1 cellular context compared by ENCODE assay signal in the genomic region with DNA sequence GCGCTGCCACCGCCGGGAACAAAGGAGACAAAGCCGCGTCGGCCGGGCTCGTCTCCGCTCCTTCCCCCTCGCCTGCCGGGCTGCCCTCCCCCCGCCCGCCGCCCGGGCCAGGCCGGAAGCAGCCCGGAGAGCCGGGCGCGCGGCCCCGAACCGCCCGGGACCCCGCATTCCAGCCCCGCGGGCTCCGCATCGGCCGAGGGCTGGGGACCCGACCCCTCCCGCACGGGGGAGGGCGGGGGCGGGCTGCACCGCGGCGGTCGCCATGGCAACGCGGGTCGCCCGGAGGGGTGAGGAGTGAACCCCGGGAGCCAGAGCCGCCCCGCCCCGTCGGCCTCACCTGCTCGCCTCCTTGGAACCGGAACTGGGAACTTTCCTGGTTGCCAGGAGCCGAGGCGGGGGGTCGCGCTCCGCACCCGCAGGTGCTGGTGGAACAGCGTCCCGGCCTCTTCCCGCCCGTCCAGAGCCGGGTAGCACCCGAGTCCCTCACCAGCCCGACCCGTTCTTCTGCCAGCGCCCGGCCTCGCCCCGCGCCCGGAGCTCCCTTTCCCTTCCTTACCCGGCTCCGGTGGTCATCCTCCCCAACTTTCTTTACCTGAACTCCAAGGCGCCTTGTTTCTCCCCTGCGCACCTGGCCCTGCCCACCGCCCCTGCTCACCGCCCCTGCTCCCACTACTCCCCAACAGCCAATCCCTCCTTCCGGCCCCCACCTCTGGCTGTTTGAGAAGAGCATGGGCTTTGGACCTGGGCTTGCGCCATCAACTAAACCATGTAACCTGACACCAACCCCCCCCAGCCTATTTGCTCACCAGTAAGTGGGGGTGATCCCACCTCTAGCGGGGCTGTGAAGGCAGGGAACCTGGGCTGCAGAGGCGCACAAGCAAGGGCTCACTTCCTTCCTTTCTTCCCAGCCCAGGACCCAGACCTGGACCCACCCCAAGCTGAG.
TF ChIP-seq lines count a peak whose summit lies in the region.

A gene with protein sequence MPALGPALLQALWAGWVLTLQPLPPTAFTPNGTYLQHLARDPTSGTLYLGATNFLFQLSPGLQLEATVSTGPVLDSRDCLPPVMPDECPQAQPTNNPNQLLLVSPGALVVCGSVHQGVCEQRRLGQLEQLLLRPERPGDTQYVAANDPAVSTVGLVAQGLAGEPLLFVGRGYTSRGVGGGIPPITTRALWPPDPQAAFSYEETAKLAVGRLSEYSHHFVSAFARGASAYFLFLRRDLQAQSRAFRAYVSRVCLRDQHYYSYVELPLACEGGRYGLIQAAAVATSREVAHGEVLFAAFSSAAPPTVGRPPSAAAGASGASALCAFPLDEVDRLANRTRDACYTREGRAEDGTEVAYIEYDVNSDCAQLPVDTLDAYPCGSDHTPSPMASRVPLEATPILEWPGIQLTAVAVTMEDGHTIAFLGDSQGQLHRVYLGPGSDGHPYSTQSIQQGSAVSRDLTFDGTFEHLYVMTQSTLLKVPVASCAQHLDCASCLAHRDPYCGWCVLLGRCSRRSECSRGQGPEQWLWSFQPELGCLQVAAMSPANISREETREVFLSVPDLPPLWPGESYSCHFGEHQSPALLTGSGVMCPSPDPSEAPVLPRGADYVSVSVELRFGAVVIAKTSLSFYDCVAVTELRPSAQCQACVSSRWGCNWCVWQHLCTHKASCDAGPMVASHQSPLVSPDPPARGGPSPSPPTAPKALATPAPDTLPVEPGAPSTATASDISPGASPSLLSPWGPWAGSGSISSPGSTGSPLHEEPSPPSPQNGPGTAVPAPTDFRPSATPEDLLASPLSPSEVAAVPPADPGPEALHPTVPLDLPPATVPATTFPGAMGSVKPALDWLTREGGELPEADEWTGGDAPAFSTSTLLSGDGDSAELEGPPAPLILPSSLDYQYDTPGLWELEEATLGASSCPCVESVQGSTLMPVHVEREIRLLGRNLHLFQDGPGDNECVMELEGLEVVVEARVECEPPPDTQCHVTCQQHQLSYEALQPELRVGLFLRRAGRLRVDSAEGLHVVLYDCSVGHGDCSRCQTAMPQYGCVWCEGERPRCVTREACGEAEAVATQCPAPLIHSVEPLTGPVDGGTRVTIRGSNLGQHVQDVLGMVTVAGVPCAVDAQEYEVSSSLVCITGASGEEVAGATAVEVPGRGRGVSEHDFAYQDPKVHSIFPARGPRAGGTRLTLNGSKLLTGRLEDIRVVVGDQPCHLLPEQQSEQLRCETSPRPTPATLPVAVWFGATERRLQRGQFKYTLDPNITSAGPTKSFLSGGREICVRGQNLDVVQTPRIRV (N-terminal part only) (minus strand): TSS at position 671 of the 943 bp plus-strand sequence. CDS start 5,475 bp downstream, outside the sequence.

TF ChIP-seq in HepG2, 621 proteins besides CTCF, POLR2A, EP300 and RAD21 (continued from another document and continues in another):
- TF ChIP-seq, protein P1, sequence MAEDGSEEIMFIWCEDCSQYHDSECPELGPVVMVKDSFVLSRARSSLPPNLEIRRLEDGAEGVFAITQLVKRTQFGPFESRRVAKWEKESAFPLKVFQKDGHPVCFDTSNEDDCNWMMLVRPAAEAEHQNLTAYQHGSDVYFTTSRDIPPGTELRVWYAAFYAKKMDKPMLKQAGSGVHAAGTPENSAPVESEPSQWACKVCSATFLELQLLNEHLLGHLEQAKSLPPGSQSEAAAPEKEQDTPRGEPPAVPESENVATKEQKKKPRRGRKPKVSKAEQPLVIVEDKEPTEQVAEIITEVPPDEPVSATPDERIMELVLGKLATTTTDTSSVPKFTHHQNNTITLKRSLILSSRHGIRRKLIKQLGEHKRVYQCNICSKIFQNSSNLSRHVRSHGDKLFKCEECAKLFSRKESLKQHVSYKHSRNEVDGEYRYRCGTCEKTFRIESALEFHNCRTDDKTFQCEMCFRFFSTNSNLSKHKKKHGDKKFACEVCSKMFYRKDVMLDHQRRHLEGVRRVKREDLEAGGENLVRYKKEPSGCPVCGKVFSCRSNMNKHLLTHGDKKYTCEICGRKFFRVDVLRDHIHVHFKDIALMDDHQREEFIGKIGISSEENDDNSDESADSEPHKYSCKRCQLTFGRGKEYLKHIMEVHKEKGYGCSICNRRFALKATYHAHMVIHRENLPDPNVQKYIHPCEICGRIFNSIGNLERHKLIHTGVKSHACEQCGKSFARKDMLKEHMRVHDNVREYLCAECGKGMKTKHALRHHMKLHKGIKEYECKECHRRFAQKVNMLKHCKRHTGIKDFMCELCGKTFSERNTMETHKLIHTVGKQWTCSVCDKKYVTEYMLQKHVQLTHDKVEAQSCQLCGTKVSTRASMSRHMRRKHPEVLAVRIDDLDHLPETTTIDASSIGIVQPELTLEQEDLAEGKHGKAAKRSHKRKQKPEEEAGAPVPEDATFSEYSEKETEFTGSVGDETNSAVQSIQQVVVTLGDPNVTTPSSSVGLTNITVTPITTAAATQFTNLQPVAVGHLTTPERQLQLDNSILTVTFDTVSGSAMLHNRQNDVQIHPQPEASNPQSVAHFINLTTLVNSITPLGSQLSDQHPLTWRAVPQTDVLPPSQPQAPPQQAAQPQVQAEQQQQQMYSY (CRISPR knock-in tag; IDR thresholded peaks at IDR 0.05): no peak; the same call in 1 of the 2 replicates
- TF ChIP-seq FOSL1 (CRISPR knock-in tag; IDR thresholded peaks at IDR 0.05; ENCODE audit: borderline replicate concordance) (no peak), ZNF337 (CRISPR knock-in tag; IDR thresholded peaks at IDR 0.05; ENCODE audit: borderline replicate concordance, low read depth) (peak; percentile 95; the same call in 1 of the 2 replicates), ZNF282 (IDR thresholded peaks at IDR 0.05; ENCODE audit: partially characterized antibody) (no peak), IRX3 (CRISPR knock-in tag; IDR thresholded peaks at IDR 0.05; ENCODE audit: borderline replicate concordance, low read depth) (peak; percentile 20; the same call in 1 of the 2 replicates), ATAD3A (CRISPR knock-in tag; IDR thresholded peaks at IDR 0.05) (no peak), ZNF354B (CRISPR knock-in tag; IDR thresholded peaks at IDR 0.05) (no peak), PHB2 (IDR thresholded peaks at IDR 0.05; ENCODE audit: partially characterized antibody) (no peak), ARHGAP35 (CRISPR knock-in tag; IDR thresholded peaks at IDR 0.05; ENCODE audit: borderline replicate concordance) (peak; percentile 49; the same call in 1 of the 2 replicates), ZNF549 (CRISPR knock-in tag; IDR thresholded peaks at IDR 0.05) (no peak), ZBTB7A (CRISPR knock-in tag; IDR thresholded peaks at IDR 0.05) (peak; percentile 97), ZNF713 (CRISPR knock-in tag; IDR thresholded peaks at IDR 0.05) (no peak), SMYD3 (CRISPR knock-in tag; IDR thresholded peaks at IDR 0.05) (no peak), SMAD3 (CRISPR knock-in tag; IDR thresholded peaks at IDR 0.05) (peak; percentile 73), PHF20 (CRISPR knock-in tag; IDR thresholded peaks at IDR 0.05) (peak; percentile 64), NR2F6 (IDR thresholded peaks at IDR 0.05) (peak; percentile 94), NR2F6 (CRISPR knock-in tag; IDR thresholded peaks at IDR 0.05) (peak; percentile 89), POLR2G (IDR thresholded peaks at IDR 0.05; ENCODE audit: low read depth, low read length) (peak; percentile 78), CHD2 (IDR thresholded peaks at IDR 0.05; ENCODE audit: low read depth, low read length) (no peak; the same call in 1 of the 2 replicates), ZFP90 (CRISPR knock-in tag; IDR thresholded peaks at IDR 0.05; ENCODE audit: borderline replicate concordance) (peak; percentile 96; the same call in 1 of the 2 replicates), ERF (CRISPR knock-in tag; IDR thresholded peaks at IDR 0.05) (peak; percentile 85), SAP130 (CRISPR knock-in tag; IDR thresholded peaks at IDR 0.05; ENCODE audit: low read depth) (peak; percentile 97), TARDBP (CRISPR knock-in tag; IDR thresholded peaks at IDR 0.05) (peak; percentile 99), ZNF607 (CRISPR knock-in tag; IDR thresholded peaks at IDR 0.05; ENCODE audit: borderline replicate concordance) (peak; percentile 61), CEBPB (IDR thresholded peaks at IDR 0.05; ENCODE audit: borderline replicate concordance, low read depth, low read length) (peak; percentile 98), FOXC1 (CRISPR knock-in tag; IDR thresholded peaks at IDR 0.05; ENCODE audit: borderline replicate concordance) (0 out of 2 replicates have a peak, but pooled peaks have one; percentile 16), SIN3B (IDR thresholded peaks at IDR 0.05; ENCODE audit: low read length) (no peak)
- TF ChIP-seq, protein P2, sequence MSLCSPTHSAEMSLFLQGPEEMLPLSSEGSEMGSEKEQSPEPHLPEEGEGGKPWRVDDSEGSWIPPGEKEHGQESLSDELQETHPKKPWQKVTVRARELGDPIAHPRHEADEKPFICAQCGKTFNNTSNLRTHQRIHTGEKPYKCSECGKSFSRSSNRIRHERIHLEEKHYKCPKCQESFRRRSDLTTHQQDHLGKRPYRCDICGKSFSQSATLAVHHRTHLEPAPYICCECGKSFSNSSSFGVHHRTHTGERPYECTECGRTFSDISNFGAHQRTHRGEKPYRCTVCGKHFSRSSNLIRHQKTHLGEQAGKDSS (CRISPR knock-in tag; IDR thresholded peaks at IDR 0.05; ENCODE audit: borderline replicate concordance, low read depth): peak; percentile 68; the same call in 1 of the 2 replicates
- TF ChIP-seq, protein P3, sequence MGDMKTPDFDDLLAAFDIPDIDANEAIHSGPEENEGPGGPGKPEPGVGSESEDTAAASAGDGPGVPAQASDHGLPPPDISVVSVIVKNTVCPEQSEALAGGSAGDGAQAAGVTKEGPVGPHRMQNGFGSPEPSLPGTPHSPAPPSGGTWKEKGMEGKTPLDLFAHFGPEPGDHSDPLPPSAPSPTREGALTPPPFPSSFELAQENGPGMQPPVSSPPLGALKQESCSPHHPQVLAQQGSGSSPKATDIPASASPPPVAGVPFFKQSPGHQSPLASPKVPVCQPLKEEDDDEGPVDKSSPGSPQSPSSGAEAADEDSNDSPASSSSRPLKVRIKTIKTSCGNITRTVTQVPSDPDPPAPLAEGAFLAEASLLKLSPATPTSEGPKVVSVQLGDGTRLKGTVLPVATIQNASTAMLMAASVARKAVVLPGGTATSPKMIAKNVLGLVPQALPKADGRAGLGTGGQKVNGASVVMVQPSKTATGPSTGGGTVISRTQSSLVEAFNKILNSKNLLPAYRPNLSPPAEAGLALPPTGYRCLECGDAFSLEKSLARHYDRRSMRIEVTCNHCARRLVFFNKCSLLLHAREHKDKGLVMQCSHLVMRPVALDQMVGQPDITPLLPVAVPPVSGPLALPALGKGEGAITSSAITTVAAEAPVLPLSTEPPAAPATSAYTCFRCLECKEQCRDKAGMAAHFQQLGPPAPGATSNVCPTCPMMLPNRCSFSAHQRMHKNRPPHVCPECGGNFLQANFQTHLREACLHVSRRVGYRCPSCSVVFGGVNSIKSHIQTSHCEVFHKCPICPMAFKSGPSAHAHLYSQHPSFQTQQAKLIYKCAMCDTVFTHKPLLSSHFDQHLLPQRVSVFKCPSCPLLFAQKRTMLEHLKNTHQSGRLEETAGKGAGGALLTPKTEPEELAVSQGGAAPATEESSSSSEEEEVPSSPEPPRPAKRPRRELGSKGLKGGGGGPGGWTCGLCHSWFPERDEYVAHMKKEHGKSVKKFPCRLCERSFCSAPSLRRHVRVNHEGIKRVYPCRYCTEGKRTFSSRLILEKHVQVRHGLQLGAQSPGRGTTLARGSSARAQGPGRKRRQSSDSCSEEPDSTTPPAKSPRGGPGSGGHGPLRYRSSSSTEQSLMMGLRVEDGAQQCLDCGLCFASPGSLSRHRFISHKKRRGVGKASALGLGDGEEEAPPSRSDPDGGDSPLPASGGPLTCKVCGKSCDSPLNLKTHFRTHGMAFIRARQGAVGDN (CRISPR knock-in tag; IDR thresholded peaks at IDR 0.05): peak; percentile 90
- TF ChIP-seq, protein P4, sequence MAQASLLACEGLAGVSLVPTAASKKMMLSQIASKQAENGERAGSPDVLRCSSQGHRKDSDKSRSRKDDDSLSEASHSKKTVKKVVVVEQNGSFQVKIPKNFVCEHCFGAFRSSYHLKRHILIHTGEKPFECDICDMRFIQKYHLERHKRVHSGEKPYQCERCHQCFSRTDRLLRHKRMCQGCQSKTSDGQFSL (CRISPR knock-in tag; IDR thresholded peaks at IDR 0.05): peak; percentile 99
- TF ChIP-seq, protein P5, sequence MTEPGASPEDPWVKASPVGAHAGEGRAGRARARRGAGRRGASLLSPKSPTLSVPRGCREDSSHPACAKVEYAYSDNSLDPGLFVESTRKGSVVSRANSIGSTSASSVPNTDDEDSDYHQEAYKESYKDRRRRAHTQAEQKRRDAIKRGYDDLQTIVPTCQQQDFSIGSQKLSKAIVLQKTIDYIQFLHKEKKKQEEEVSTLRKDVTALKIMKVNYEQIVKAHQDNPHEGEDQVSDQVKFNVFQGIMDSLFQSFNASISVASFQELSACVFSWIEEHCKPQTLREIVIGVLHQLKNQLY (CRISPR knock-in tag; IDR thresholded peaks at IDR 0.05): peak; percentile 82
- TF ChIP-seq, protein P6, sequence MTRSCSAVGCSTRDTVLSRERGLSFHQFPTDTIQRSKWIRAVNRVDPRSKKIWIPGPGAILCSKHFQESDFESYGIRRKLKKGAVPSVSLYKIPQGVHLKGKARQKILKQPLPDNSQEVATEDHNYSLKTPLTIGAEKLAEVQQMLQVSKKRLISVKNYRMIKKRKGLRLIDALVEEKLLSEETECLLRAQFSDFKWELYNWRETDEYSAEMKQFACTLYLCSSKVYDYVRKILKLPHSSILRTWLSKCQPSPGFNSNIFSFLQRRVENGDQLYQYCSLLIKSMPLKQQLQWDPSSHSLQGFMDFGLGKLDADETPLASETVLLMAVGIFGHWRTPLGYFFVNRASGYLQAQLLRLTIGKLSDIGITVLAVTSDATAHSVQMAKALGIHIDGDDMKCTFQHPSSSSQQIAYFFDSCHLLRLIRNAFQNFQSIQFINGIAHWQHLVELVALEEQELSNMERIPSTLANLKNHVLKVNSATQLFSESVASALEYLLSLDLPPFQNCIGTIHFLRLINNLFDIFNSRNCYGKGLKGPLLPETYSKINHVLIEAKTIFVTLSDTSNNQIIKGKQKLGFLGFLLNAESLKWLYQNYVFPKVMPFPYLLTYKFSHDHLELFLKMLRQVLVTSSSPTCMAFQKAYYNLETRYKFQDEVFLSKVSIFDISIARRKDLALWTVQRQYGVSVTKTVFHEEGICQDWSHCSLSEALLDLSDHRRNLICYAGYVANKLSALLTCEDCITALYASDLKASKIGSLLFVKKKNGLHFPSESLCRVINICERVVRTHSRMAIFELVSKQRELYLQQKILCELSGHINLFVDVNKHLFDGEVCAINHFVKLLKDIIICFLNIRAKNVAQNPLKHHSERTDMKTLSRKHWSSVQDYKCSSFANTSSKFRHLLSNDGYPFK (CRISPR knock-in tag; IDR thresholded peaks at IDR 0.05; ENCODE audit: borderline replicate concordance): peak; percentile 86; the same call in 1 of the 2 replicates
- TF ChIP-seq, protein P7, sequence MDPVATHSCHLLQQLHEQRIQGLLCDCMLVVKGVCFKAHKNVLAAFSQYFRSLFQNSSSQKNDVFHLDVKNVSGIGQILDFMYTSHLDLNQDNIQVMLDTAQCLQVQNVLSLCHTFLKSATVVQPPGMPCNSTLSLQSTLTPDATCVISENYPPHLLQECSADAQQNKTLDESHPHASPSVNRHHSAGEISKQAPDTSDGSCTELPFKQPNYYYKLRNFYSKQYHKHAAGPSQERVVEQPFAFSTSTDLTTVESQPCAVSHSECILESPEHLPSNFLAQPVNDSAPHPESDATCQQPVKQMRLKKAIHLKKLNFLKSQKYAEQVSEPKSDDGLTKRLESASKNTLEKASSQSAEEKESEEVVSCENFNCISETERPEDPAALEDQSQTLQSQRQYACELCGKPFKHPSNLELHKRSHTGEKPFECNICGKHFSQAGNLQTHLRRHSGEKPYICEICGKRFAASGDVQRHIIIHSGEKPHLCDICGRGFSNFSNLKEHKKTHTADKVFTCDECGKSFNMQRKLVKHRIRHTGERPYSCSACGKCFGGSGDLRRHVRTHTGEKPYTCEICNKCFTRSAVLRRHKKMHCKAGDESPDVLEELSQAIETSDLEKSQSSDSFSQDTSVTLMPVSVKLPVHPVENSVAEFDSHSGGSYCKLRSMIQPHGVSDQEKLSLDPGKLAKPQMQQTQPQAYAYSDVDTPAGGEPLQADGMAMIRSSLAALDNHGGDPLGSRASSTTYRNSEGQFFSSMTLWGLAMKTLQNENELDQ (CRISPR knock-in tag; IDR thresholded peaks at IDR 0.05; ENCODE audit: borderline replicate concordance): no peak
